In genomic region chr10:30742471-30742870, GRCh38 we compare ENCODE assay signal across 12 cellular contexts.
A peak's percentile ranks its signal among the peaks of the same experiment; 100 is the strongest.
DNase-seq lines count a peak whose midpoint lies in the region; ATAC-seq and TF ChIP-seq lines count a peak whose summit lies in the region.
"Had no signal": no experiment of that assay in that cellular context is flagged by ENCODE, and none has a peak within 500 bp of the region (broad histone marks: within the 10 kb centered on the region; RNA-seq: fewer than 3 reads in every experiment).

No MANE protein-coding gene starts in this region.

- H3K4me1 Mint-ChIP-seq in activated CD8-positive, alpha-beta memory T cell treated with anti-CD3 and anti-CD28 coated beads, Interleukin-2, amount 10 ng/mL, durations not matched to agents 7 days and 5 days: peaks cover 47% of the 10 kb centered on the region
- peaks cover 13% of the 10 kb centered on the region for H3K4me1 Mint-ChIP-seq in stimulated activated naive CD8-positive, alpha-beta T cell treated with anti-CD3 and anti-CD28 coated beads, Interleukin-15, amount 100 ng/mL, for 72 hours

- no peak for ATAC-seq in activated CD8-positive, alpha-beta memory T cell treated with anti-CD3 and anti-CD28 coated beads, Interleukin-2, amount 10 ng/mL, durations not matched to agents 7 days and 5 days
- ATAC-seq in HG02588 (IDR thresholded peaks at IDR 0.05; ENCODE audit: unreplicated experiment) (peak; percentile 83), HG03469 (IDR thresholded peaks at IDR 0.05; ENCODE audit: unreplicated experiment) (peak; percentile 84)
- ATAC-seq in stimulated activated naive CD8-positive, alpha-beta T cell treated with anti-CD3 and anti-CD28 coated beads, Interleukin-15, amount 100 ng/mL, for 72 hours: peak; percentile 68

- no peaks in the 10 kb centered on the region for H3K27me3 Mint-ChIP-seq in activated CD8-positive, alpha-beta memory T cell treated with anti-CD3 and anti-CD28 coated beads, Interleukin-2, amount 10 ng/mL, durations not matched to agents 7 days and 5 days
- no peaks in the 10 kb centered on the region for H3K27me3 Mint-ChIP-seq in stimulated activated naive CD8-positive, alpha-beta T cell treated with anti-CD3 and anti-CD28 coated beads, Interleukin-15, amount 100 ng/mL, for 72 hours

- no peak overlapping the region for H3K4me3 Mint-ChIP-seq in activated CD8-positive, alpha-beta memory T cell treated with anti-CD3 and anti-CD28 coated beads, Interleukin-2, amount 10 ng/mL, durations not matched to agents 7 days and 5 days
- H3K4me3 Mint-ChIP-seq in stimulated activated naive CD8-positive, alpha-beta T cell treated with anti-CD3 and anti-CD28 coated beads, Interleukin-15, amount 100 ng/mL, for 72 hours: peak overlapping the region in 1 of 2 donors; percentile 6

- in situ Hi-C loops in GM13976 (cut with MboI; ENCODE audit: low sequenced_read_pairs, unreplicated experiment): loop anchor here (25.0 kb wide), 1 partner anchor 1070 kb away; no protein-coding TSS in a partner anchor

- peaks cover 20% of the 10 kb centered on the region for H3K36me3 Mint-ChIP-seq in activated CD8-positive, alpha-beta memory T cell treated with anti-CD3 and anti-CD28 coated beads, Interleukin-2, amount 10 ng/mL, durations not matched to agents 7 days and 5 days

- peak overlapping the region; percentile 41 for H3K27ac Mint-ChIP-seq in activated CD8-positive, alpha-beta memory T cell treated with anti-CD3 and anti-CD28 coated beads, Interleukin-2, amount 10 ng/mL, durations not matched to agents 7 days and 5 days
- H3K27ac Mint-ChIP-seq in stimulated activated naive CD8-positive, alpha-beta T cell treated with anti-CD3 and anti-CD28 coated beads, Interleukin-15, amount 100 ng/mL, for 72 hours: peak overlapping the region in 1 of 2 donors; percentile 13

- TF ChIP-seq CTCF in GM13976 (IDR thresholded peaks at IDR 0.05; ENCODE audit: borderline replicate concordance, control extremely low read depth, extremely low read depth, insufficient read depth, missing control alignments): no peak

- no peak for DNase-seq in activated CD8-positive, alpha-beta memory T cell treated with anti-CD3 and anti-CD28 coated beads, Interleukin-2, amount 10 ng/mL, durations not matched to agents 7 days and 5 days
- no peak for DNase-seq in activated CD8-positive, alpha-beta memory T cell treated with anti-CD3 and anti-CD28 coated beads, Interleukin-2, amount 50 U/mL, for 4 hours
- peak in 1 of 2 donors; percentile 11 for DNase-seq in stimulated activated naive CD8-positive, alpha-beta T cell treated with anti-CD3 and anti-CD28 coated beads, Interleukin-15, amount 100 ng/mL, for 72 hours
- DNase-seq in NCI-H128 (lab: John Stamatoyannopoulos, UW; ENCODE audit: unreplicated experiment): no peak
- DNase-seq in GM13976 (ENCODE audit: low spot score): no peak
- no peak for DNase-seq in stimulated activated CD4-positive, alpha-beta T cell treated with anti-CD3 and anti-CD28 coated beads, Interleukin-1b, Interleukin-23, amount 100 ng/mL, for 48 hours
- DNase-seq: central memory CD4-positive, alpha-beta T cell; foreskin fibroblast; NCI-H2107; SJCRH30 had no signal

- H3K9me3 Mint-ChIP-seq in activated CD8-positive, alpha-beta memory T cell treated with anti-CD3 and anti-CD28 coated beads, Interleukin-2, amount 10 ng/mL, durations not matched to agents 7 days and 5 days (ENCODE audit: low read depth): peaks cover 3% of the 10 kb centered on the region
- no peaks in the 10 kb centered on the region for H3K9me3 Mint-ChIP-seq in stimulated activated naive CD8-positive, alpha-beta T cell treated with anti-CD3 and anti-CD28 coated beads, Interleukin-15, amount 100 ng/mL, for 72 hours

- CTCF ChIA-PET in activated CD8-positive, alpha-beta memory T cell treated with anti-CD3 and anti-CD28 coated beads, Interleukin-2, amount 10 ng/mL, durations not matched to agents 7 days and 5 days (lab: Charles Lee): interaction anchor here (0.6 to 0.7 kb wide), 2 partner anchors 16 to 512 kb away, joined by 3 read pairs; no protein-coding TSS in a partner anchor
